Comparison of ENCODE assay signal across 16 cellular contexts in genomic region chr7:98418271-98418635, GRCh38. TPM values are rescaled to one million over a fixed set of nuclear protein-coding genes. Genes with fewer than 3 reads are reported as not detected.
A peak's percentile ranks its signal among the peaks of the same experiment; 100 is the strongest.
DNase-seq lines count a peak whose midpoint lies in the region; ATAC-seq, FAIRE-seq and TF ChIP-seq lines count a peak whose summit lies in the region.
"Had no signal": no experiment of that assay in that cellular context is flagged by ENCODE, and none has a peak within 500 bp of the region (broad histone marks: within the 10 kb centered on the region; RNA-seq: fewer than 3 reads in every experiment).

No MANE protein-coding gene starts in this region.

- H3K27ac ChIP-seq in epithelial cell of prostate (peak overlapping the region; percentile 94), pancreas (peak overlapping the region; percentile 62 to 88 (median 68)), vagina (no peak overlapping the region), upper lobe of left lung (no peak overlapping the region)
- no peak overlapping the region for H3K27ac ChIP-seq in CD8-positive, alpha-beta memory T cell (ENCODE audit: low read depth, low read length)
- H3K27ac ChIP-seq: BLaER1 treated with 17β-estradiol and CSF1 and Interleukin-3, amounts not matched to agents 10 nM and 100 nM; tibial artery had no signal

- FAIRE-seq in pancreas (lab: Jason Lieb, UNC), result no peak
- FAIRE-seq: GM19239, TTC549 had no signal

- H3K36me3 Mint-ChIP-seq in CD8-positive, alpha-beta memory T cell, result no peaks in the 10 kb centered on the region
- H3K36me3 Mint-ChIP-seq: memory B cell had no signal

- POLR2A ChIA-PET in CD8-positive, alpha-beta memory T cell (lab: Charles Lee), result no interaction called here

- no peaks in the 10 kb centered on the region for H3K4me1 Mint-ChIP-seq in CD8-positive, alpha-beta memory T cell
- H3K4me1 Mint-ChIP-seq: memory B cell had no signal

- CTCF ChIA-PET in CD8-positive, alpha-beta memory T cell (lab: Charles Lee), result no interaction called here

- no peak for TF ChIP-seq EP300 in upper lobe of left lung (IDR thresholded peaks at IDR 0.05)

- TF ChIP-seq POLR2A in vagina (IDR thresholded peaks at IDR 0.05) (no peak), upper lobe of left lung (IDR thresholded peaks at IDR 0.05) (no peak)

- no peak overlapping the region for H3K27ac Mint-ChIP-seq in CD8-positive, alpha-beta memory T cell
- H3K27ac Mint-ChIP-seq: memory B cell had no signal

- peak; percentile 43 for DNase-seq in Caki2 (ENCODE audit: low read depth)
- DNase-seq in RKO (ENCODE audit: low spot score), result peak; percentile 45
- no peak for DNase-seq in epithelial cell of prostate (ENCODE audit: low read depth, low spot score)
- DNase-seq in pancreas, result peak in 1 of 6 donors; percentile 24
- DNase-seq in CD8-positive, alpha-beta memory T cell, result no peak
- DNase-seq in vagina (ENCODE audit: extremely low spot score in 2 of 2), result no peak
- DNase-seq in upper lobe of left lung, result no peak
- DNase-seq: caudate nucleus, NCI-H526, SHP77 treated with DMSO at 0.1 percent for 48 hours, tibial artery had no signal

- H3K36me3 ChIP-seq in pancreas (no peaks in the 10 kb centered on the region), vagina (no peaks in the 10 kb centered on the region), upper lobe of left lung (no peaks in the 10 kb centered on the region)
- no peaks in the 10 kb centered on the region for H3K36me3 ChIP-seq in CD8-positive, alpha-beta memory T cell (ENCODE audit: insufficient read depth, low read length)
- H3K36me3 ChIP-seq: BLaER1 treated with 17β-estradiol and CSF1 and Interleukin-3, amounts not matched to agents 10 nM and 100 nM; tibial artery had no signal

- TF ChIP-seq CTCF in pancreas (IDR thresholded peaks at IDR 0.05), result no peak
- no peak for TF ChIP-seq CTCF in vagina (IDR thresholded peaks at IDR 0.05)
- no peak for TF ChIP-seq CTCF in upper lobe of left lung (IDR thresholded peaks at IDR 0.05)

- peaks cover 23 to 26% of the 10 kb centered on the region in 2 donors for H3K27me3 Mint-ChIP-seq in CD8-positive, alpha-beta memory T cell

- H3K4me3 Mint-ChIP-seq in CD8-positive, alpha-beta memory T cell, result no peak overlapping the region
- H3K4me3 Mint-ChIP-seq: memory B cell had no signal

- ATAC-seq in pancreas (no peak), GM21825 (IDR thresholded peaks at IDR 0.05; ENCODE audit: unreplicated experiment) (no peak), upper lobe of left lung (ENCODE audit: low FRiP score in 2 of 2) (no peak)

- intact Hi-C loops in pancreas (cut with DNase I) (no loop called here), vagina (cut with DNase I) (no loop called here)

- H3K27me3 ChIP-seq in pancreas, result no peaks in the 10 kb centered on the region
- no peaks in the 10 kb centered on the region for H3K27me3 ChIP-seq in CD8-positive, alpha-beta memory T cell (ENCODE audit: insufficient read depth, low read length, poor library complexity, severe bottlenecking)
- no peaks in the 10 kb centered on the region for H3K27me3 ChIP-seq in vagina
- H3K27me3 ChIP-seq in upper lobe of left lung, result no peaks in the 10 kb centered on the region
- H3K27me3 ChIP-seq: BLaER1 treated with 17β-estradiol and CSF1 and Interleukin-3, amounts not matched to agents 10 nM and 100 nM had no signal

- H3K9me3 ChIP-seq in pancreas (no peaks in the 10 kb centered on the region), vagina (no peaks in the 10 kb centered on the region), upper lobe of left lung (no peaks in the 10 kb centered on the region)
- no peaks in the 10 kb centered on the region for H3K9me3 ChIP-seq in CD8-positive, alpha-beta memory T cell (ENCODE audit: low read length)
- H3K9me3 ChIP-seq: BLaER1 treated with 17β-estradiol and CSF1 and Interleukin-3, amounts not matched to agents 10 nM and 100 nM; tibial artery had no signal

- in situ Hi-C loops in Caki2 (cut with HindIII; ENCODE audit: low pct_unique_long_range_greater_than_20kb, low sequenced_read_pairs), result no loop called here

- H3K4me3 ChIP-seq in pancreas, result no peak overlapping the region
- H3K4me3 ChIP-seq in CD8-positive, alpha-beta memory T cell (ENCODE audit: low read length), result no peak overlapping the region
- H3K4me3 ChIP-seq in vagina, result no peak overlapping the region
- H3K4me3 ChIP-seq in upper lobe of left lung, result no peak overlapping the region
- H3K4me3 ChIP-seq: BLaER1 treated with 17β-estradiol and CSF1 and Interleukin-3, amounts not matched to agents 10 nM and 100 nM; tibial artery had no signal

- H3K9me3 Mint-ChIP-seq in CD8-positive, alpha-beta memory T cell, result peaks cover 0 to 4% (median 0%) of the 10 kb centered on the region in 5 donors
- H3K9me3 Mint-ChIP-seq: memory B cell had no signal

- WGBS in pancreas, 2 donors, result 95 to 97% methylated on average over 7 of the region's 7 CpGs
- 93 to 94% methylated on average over 7 of the region's 7 CpGs for WGBS in upper lobe of left lung, 2 donors

- H3K4me1 ChIP-seq in pancreas (peaks cover 17 to 25% (median 20%) of the 10 kb centered on the region in 3 donors), vagina (no peaks in the 10 kb centered on the region), upper lobe of left lung (peaks cover 2 to 20% (median 13%) of the 10 kb centered on the region in 4 donors)
- H3K4me1 ChIP-seq in CD8-positive, alpha-beta memory T cell (ENCODE audit: insufficient read depth, low read length), result no peaks in the 10 kb centered on the region

RNA-seq across cellular contexts. Expression of gene BAIAP2L1, which starts 17.4 kb away (rescaled TPM):
- 14.5 and 21.4 TPM in 2 replicates for total RNA-seq in Caki2 (2014; rRNA removed; shearing (Covaris generic); ENCODE audit: low replicate concordance)
- total RNA-seq in pancreas (10 to 100 TPM; 18.8 to 31.5 (median 24.2) TPM), vagina (17.2 TPM), upper lobe of left lung (10 to 100 TPM; 20.2 to 35.6 (median 26.6) TPM)
- polyA plus RNA-seq in pancreas, result 10 to 100 TPM; 17.9 to 20.3 TPM
- 1 to 10 TPM in 1 of 2 experiments, under 1 TPM in 1; 0.58 to 1.3 TPM for total RNA-seq in CD8-positive, alpha-beta memory T cell
- polyA plus RNA-seq in CD8-positive, alpha-beta memory T cell, result 0.29 TPM

Comparison
In these comparisons a context has a peak if more than half of its experiments do, and no peak if none do; other contexts are left out.
1. DNase-seq: peak in Caki2 (single experiment) and RKO (single experiment); none in epithelial cell of prostate (single experiment), CD8-positive, alpha-beta memory T cell (0 of 5), vagina (0 of 2) and upper lobe of left lung (0 of 2).
2. H3K27ac ChIP-seq: peak in epithelial cell of prostate (single experiment) and pancreas (4 of 4); none in CD8-positive, alpha-beta memory T cell (single experiment), vagina (single experiment) and upper lobe of left lung (0 of 4).